Comparison of ENCODE assay signal across 9 cellular contexts in genomic region chr21:43733529-43734071, GRCh38. TPM values are rescaled to one million over a fixed set of nuclear protein-coding genes. Genes with fewer than 3 reads are reported as not detected.
DNase-seq lines count a peak whose midpoint lies in the region; ATAC-seq and TF ChIP-seq lines count a peak whose summit lies in the region.
"Had no signal": no experiment of that assay in that cellular context is flagged by ENCODE, and none has a peak within 500 bp of the region (broad histone marks: within the 10 kb centered on the region; RNA-seq: fewer than 3 reads in every experiment).

No MANE protein-coding gene starts in this region.

- peaks cover 26 to 43% (median 30%) of the 10 kb centered on the region in 7 donors for H3K4me1 Mint-ChIP-seq in naive thymus-derived CD4-positive, alpha-beta T cell

- peak overlapping the region in 5 of 10 donors; percentile 4 to 76 (median 71) for H3K4me3 Mint-ChIP-seq in naive thymus-derived CD4-positive, alpha-beta T cell

- intact Hi-C loops in naive thymus-derived CD4-positive, alpha-beta T cell (cut with micrococcal nuclease) = no loop called here

- in situ Hi-C loops in ACHN (cut with HindIII; ENCODE audit: low pct_ligation_motif_present, low pct_unique_long_range_greater_than_20kb, low sequenced_read_pairs) = no loop called here

- H3K4me3 ChIP-seq in AG04450 (ENCODE audit: low read depth, low read length) = 0 out of 2 replicates have a peak overlapping the region, but pooled peaks have one; percentile 10
- no peak overlapping the region for H3K4me3 ChIP-seq in choroid plexus epithelial cell (ENCODE audit: low read depth, low read length)
- H3K4me3 ChIP-seq in naive thymus-derived CD4-positive, alpha-beta T cell (ENCODE audit: low read length) = no peak overlapping the region

- no peak for TF ChIP-seq CTCF in AG04450 (IDR thresholded peaks at IDR 0.05; ENCODE audit: low read depth, low read length)
- no peak for TF ChIP-seq CTCF in choroid plexus epithelial cell (conservative IDR thresholded peaks at IDR 0.05; ENCODE audit: low read depth, low read length)

- no peaks in the 10 kb centered on the region for H3K9me3 Mint-ChIP-seq in naive thymus-derived CD4-positive, alpha-beta T cell

- H3K27ac Mint-ChIP-seq in naive thymus-derived CD4-positive, alpha-beta T cell = peak overlapping the region in 5 of 9 donors; percentile 28 to 95 (median 85)

- ATAC-seq in naive thymus-derived CD4-positive, alpha-beta T cell = no peak
- ATAC-seq in HG02571 (IDR thresholded peaks at IDR 0.05; ENCODE audit: unreplicated experiment) = no peak

- no peaks in the 10 kb centered on the region for H3K4me1 ChIP-seq in naive thymus-derived CD4-positive, alpha-beta T cell (ENCODE audit: control insufficient read depth in 2 of 2, insufficient read depth in 2 of 2, low read length in 2 of 2)

- CTCF ChIA-PET in AG04450 (lab: Charles Lee) = no interaction called here
- CTCF ChIA-PET in naive thymus-derived CD4-positive, alpha-beta T cell (lab: Charles Lee) = no interaction called here

- POLR2A ChIA-PET in AG04450 (lab: Yijun Ruan, JAX) = interaction anchor here (0.9 kb wide), 1 partner anchor 14 kb away, joined by 5 read pairs; the partner anchor contains the start of gene PDXK
- POLR2A ChIA-PET in naive thymus-derived CD4-positive, alpha-beta T cell (lab: Charles Lee) = no interaction called here

- no peaks in the 10 kb centered on the region for H3K27me3 ChIP-seq in AG04450 (ENCODE audit: control insufficient read depth, insufficient read depth, low read length)
- H3K27me3 ChIP-seq in naive thymus-derived CD4-positive, alpha-beta T cell (ENCODE audit: control insufficient read depth in 2 of 2, insufficient read depth in 2 of 2, low read length in 2 of 2) = no peaks in the 10 kb centered on the region

- H3K36me3 Mint-ChIP-seq in naive thymus-derived CD4-positive, alpha-beta T cell = peaks cover 0 to 9% (median 0%) of the 10 kb centered on the region in 5 donors

- H3K9me3 ChIP-seq in AG04450 (ENCODE audit: control insufficient read depth, insufficient read depth, low read length) = peaks cover 8% of the 10 kb centered on the region; the same call in 1 of the 2 replicates
- no peaks in the 10 kb centered on the region for H3K9me3 ChIP-seq in naive thymus-derived CD4-positive, alpha-beta T cell (ENCODE audit: control insufficient read depth in 2 of 3, low read length in 3 of 3)

- peaks cover 0 to 27% (median 3%) of the 10 kb centered on the region in 3 experiments for H3K36me3 ChIP-seq in naive thymus-derived CD4-positive, alpha-beta T cell (ENCODE audit: control insufficient read depth in 2 of 3, insufficient read depth in 3 of 3, low read length in 3 of 3)

- no peak for DNase-seq in AG04450 (ENCODE audit: low read depth, low spot score)
- peak; percentile 41 to 46 for DNase-seq in Kasumi-1 (lab: John Stamatoyannopoulos, UW)
- DNase-seq in choroid plexus epithelial cell (ENCODE audit: low read depth) = peak; percentile 34
- peak in 1 of 9 donors; percentile 14 for DNase-seq in naive thymus-derived CD4-positive, alpha-beta T cell
- no peak for DNase-seq in NCI-H1092 treated with DMSO at 0.1 percent for 48 hours (lab: John Stamatoyannopoulos, UW)
- DNase-seq in NCI-H1105 (lab: John Stamatoyannopoulos, UW) = no peak
- DNase-seq in ACHN = no peak
- DNase-seq: HCEC 1CT had no signal

- H3K27me3 Mint-ChIP-seq in naive thymus-derived CD4-positive, alpha-beta T cell = no peaks in the 10 kb centered on the region

- no peak overlapping the region for H3K27ac ChIP-seq in AG04450 (ENCODE audit: low read depth, low read length)
- H3K27ac ChIP-seq in naive thymus-derived CD4-positive, alpha-beta T cell (ENCODE audit: low read depth, low read length) = no peak overlapping the region

RNA-seq across cellular contexts. Expression of gene PDXK, which starts 14.7 kb away (rescaled TPM):
- 129 and 142 TPM in 2 replicates for polyA plus RNA-seq in AG04450 (2011; rRNA removed)
- polyA minus RNA-seq in AG04450 (2011; rRNA and poly(A)+ RNA removed) = 163 and 204 TPM in 2 replicates
- total RNA-seq in naive thymus-derived CD4-positive, alpha-beta T cell = 100 to 1,000 TPM in 1 of 5 experiments, 10 to 100 TPM in 4; 71.1 to 103 (median 97.0) TPM
- polyA plus RNA-seq in naive thymus-derived CD4-positive, alpha-beta T cell = 10 to 100 TPM; 27.8 to 40.3 TPM

RNA-seq across cellular contexts. Expression of gene CSTB, which starts 42.5 kb away (rescaled TPM):
- polyA plus RNA-seq in AG04450 (2011; rRNA removed) = 54.3 and 62.0 TPM in 2 replicates
- 29.1 and 31.3 TPM in 2 replicates for polyA minus RNA-seq in AG04450 (2011; rRNA and poly(A)+ RNA removed)
- 10 to 100 TPM; 14.7 to 66.5 (median 36.6) TPM for total RNA-seq in naive thymus-derived CD4-positive, alpha-beta T cell
- 10 to 100 TPM; 52.2 to 59.7 TPM for polyA plus RNA-seq in naive thymus-derived CD4-positive, alpha-beta T cell

RNA-seq across cellular contexts. Expression of gene RRP1, which starts 55.8 kb away (rescaled TPM):
- polyA plus RNA-seq in AG04450 (2011; rRNA removed) = 8.2 and 10.6 TPM in 2 replicates
- 8.5 and 12.2 TPM in 2 replicates for polyA minus RNA-seq in AG04450 (2011; rRNA and poly(A)+ RNA removed)
- 10 to 100 TPM; 24.2 to 33.1 (median 28.8) TPM for total RNA-seq in naive thymus-derived CD4-positive, alpha-beta T cell
- polyA plus RNA-seq in naive thymus-derived CD4-positive, alpha-beta T cell = 10 to 100 TPM; 10.1 to 21.8 TPM

Comparison
In these comparisons a context has a peak if more than half of its experiments do, and no peak if none do; other contexts are left out.
1. DNase-seq: peak in Kasumi-1 (2 of 2) and choroid plexus epithelial cell (single experiment); none in AG04450 (single experiment), NCI-H1092 treated with DMSO at 0.1 percent for 48 hours (single experiment), NCI-H1105 (single experiment) and ACHN (single experiment).